Comparison of ENCODE assay signal across 31 cellular contexts in genomic region chr16:82730901-82731300, GRCh38.
"Had no signal": no experiment of that assay in that cellular context is flagged by ENCODE, and none has a peak within 500 bp of the region (broad histone marks: within the 10 kb centered on the region; RNA-seq: fewer than 3 reads in every experiment).

No MANE protein-coding gene starts in this region.

- ATAC-seq: activated CD8-positive, alpha-beta T cell treated with anti-CD3 and anti-CD28 coated beads for 36 hours; body of pancreas; PC-3 had no signal

- H3K4me3 ChIP-seq: adrenal gland, body of pancreas, breast epithelium, Peyer's patch had no signal

- H3K27ac Mint-ChIP-seq: activated CD4-positive, alpha-beta T cell treated with anti-CD3 and anti-CD28 coated beads, Interleukin-2, amount 10 ng/mL, durations not matched to agents 24 days and 14 days; activated CD8-positive, alpha-beta T cell treated with anti-CD3 and anti-CD28 coated beads for 36 hours; activated naive CD4-positive, alpha-beta T cell treated with anti-CD3 and anti-CD28 coated beads, Interleukin-2, amount 50 U/mL, for 24 hours; activated naive CD8-positive, alpha-beta T cell treated with anti-CD3 and anti-CD28 coated beads, Interleukin-2, amount 10 ng/mL, durations not matched to agents 7 days and 5 days; activated T-helper 2 cell treated with anti-CD3 and anti-CD28 coated beads, Interferon-gamma antibody, Interleukin-2, Interleukin-4, amounts not matched to agents 10 μg/mL and 5 μg/mL and 100 μg/mL, durations not matched to agents 14 hours and 24 hours and 36 hours had no signal

- DNase-seq: activated CD4-positive, alpha-beta T cell treated with anti-CD3 and anti-CD28 coated beads, Interleukin-2, amount 10 ng/mL, durations not matched to agents 24 days and 14 days; activated CD4-positive, alpha-beta T cell treated with anti-CD3 and anti-CD28 coated beads, Interleukin-2, amount 50 U/mL, for 4 hours; activated CD8-positive, alpha-beta T cell treated with anti-CD3 and anti-CD28 coated beads for 36 hours; activated gamma-delta T cell; activated naive CD4-positive, alpha-beta T cell treated with Interleukin-2 at 50 U/mL for 16 hours; activated naive CD8-positive, alpha-beta T cell treated with anti-CD3 and anti-CD28 coated beads, Interleukin-2, amount 10 ng/mL, durations not matched to agents 7 days and 5 days; activated T-cell treated with anti-CD3 and anti-CD28 coated beads, Interleukin-2, amount 50 U/mL, for 1 hour; adrenal gland; body of pancreas; Karpas-422; KBM-7; NCI-H1048; NCI-H1105 treated with DMSO at 0.1 percent for 48 hours; NCI-H1436; NCI-H1694; NCI-H1930; NCI-H2081 treated with DMSO at 0.1 percent for 48 hours; NCI-H226; NCI-H524 treated with DMSO at 0.1 percent for 48 hours; NCI-H748 treated with DMSO at 0.1 percent for 48 hours; NK-92 treated with Interleukin-12 subunit alpha and Interleukin-12 subunit beta, amount 100 ng/mL, for 24 hours; PC-3; Peyer's patch; Right ventricle myocardium superior; SW 1271; T-helper 1 cell; T-helper 2 cell; T-helper 9 cell had no signal

- H3K9me3 Mint-ChIP-seq: activated naive CD4-positive, alpha-beta T cell treated with anti-CD3 and anti-CD28 coated beads, Interleukin-2, amount 50 U/mL, for 24 hours had no signal

- H3K4me3 Mint-ChIP-seq: activated CD4-positive, alpha-beta T cell treated with anti-CD3 and anti-CD28 coated beads, Interleukin-2, amount 10 ng/mL, durations not matched to agents 24 days and 14 days; activated CD8-positive, alpha-beta T cell treated with anti-CD3 and anti-CD28 coated beads for 36 hours; activated naive CD4-positive, alpha-beta T cell treated with anti-CD3 and anti-CD28 coated beads, Interleukin-2, amount 50 U/mL, for 24 hours; activated naive CD8-positive, alpha-beta T cell treated with anti-CD3 and anti-CD28 coated beads, Interleukin-2, amount 10 ng/mL, durations not matched to agents 7 days and 5 days had no signal

- H3K4me1 Mint-ChIP-seq: activated naive CD4-positive, alpha-beta T cell treated with anti-CD3 and anti-CD28 coated beads, Interleukin-2, amount 50 U/mL, for 24 hours had no signal

- H3K27me3 Mint-ChIP-seq: activated CD4-positive, alpha-beta T cell treated with anti-CD3 and anti-CD28 coated beads, Interleukin-2, amount 10 ng/mL, durations not matched to agents 24 days and 14 days; activated CD8-positive, alpha-beta T cell treated with anti-CD3 and anti-CD28 coated beads for 36 hours; activated naive CD4-positive, alpha-beta T cell treated with anti-CD3 and anti-CD28 coated beads, Interleukin-2, amount 50 U/mL, for 24 hours had no signal
